13 cellular contexts compared by ENCODE assay signal in genomic region chr11:126415128-126415527, GRCh38. TPM values are rescaled to one million over a fixed set of nuclear protein-coding genes. Genes with fewer than 3 reads are reported as not detected.
DNase-seq lines count a peak whose midpoint lies in the region; ATAC-seq and TF ChIP-seq lines count a peak whose summit lies in the region.
"Had no signal": no experiment of that assay in that cellular context is flagged by ENCODE, and none has a peak within 500 bp of the region (broad histone marks: within the 10 kb centered on the region; RNA-seq: fewer than 3 reads in every experiment).

No MANE protein-coding gene starts in this region.

- H3K9me3 Mint-ChIP-seq in brain, result no peaks in the 10 kb centered on the region
- no peaks in the 10 kb centered on the region for H3K9me3 Mint-ChIP-seq in CD14-positive monocyte
- H3K9me3 Mint-ChIP-seq: GM23338 had no signal

- intact Hi-C loops in heart right ventricle (cut with DNase I), result loop anchor here in 7 of 10 donors (5.0 to 10.0 kb wide), 4 partner anchors 58 to 103 kb away; partner anchors contain the start of gene ST3GAL4 (in 5 of the 7)
- intact Hi-C loops in upper lobe of right lung (cut with DNase I), result no loop called here
- intact Hi-C loops in CD14-positive monocyte (cut with micrococcal nuclease), result no loop called here

- H3K27ac Mint-ChIP-seq in brain, result peak overlapping the region in 3 of 5 experiments; percentile 81 to 89 (median 84)
- H3K27ac Mint-ChIP-seq in CD14-positive monocyte, result no peak overlapping the region
- H3K27ac Mint-ChIP-seq: activated CD8-positive, alpha-beta memory T cell treated with anti-CD3 and anti-CD28 coated beads, Interleukin-2, amount 10 ng/mL, durations not matched to agents 7 days and 5 days; GM23338 had no signal

- peaks cover 0 to 27% (median 4%) of the 10 kb centered on the region in 9 donors for H3K36me3 ChIP-seq in heart right ventricle
- no peaks in the 10 kb centered on the region for H3K36me3 ChIP-seq in upper lobe of right lung

- H3K27me3 Mint-ChIP-seq in brain, result no peaks in the 10 kb centered on the region
- no peaks in the 10 kb centered on the region for H3K27me3 Mint-ChIP-seq in CD14-positive monocyte (ENCODE audit: low read depth in 3 of 3)

- TF ChIP-seq CTCF in brain (conservative IDR thresholded peaks at IDR 0.05) (no peak), heart right ventricle (IDR thresholded peaks at IDR 0.05) (no peak), omental fat pad (IDR thresholded peaks at IDR 0.05) (no peak), upper lobe of right lung (IDR thresholded peaks at IDR 0.05) (no peak), CD14-positive monocyte (IDR thresholded peaks at IDR 0.05) (no peak)

- peak overlapping the region in 1 of 5 experiments; percentile 65 for H3K4me3 Mint-ChIP-seq in brain
- no peak overlapping the region for H3K4me3 Mint-ChIP-seq in CD14-positive monocyte
- H3K4me3 Mint-ChIP-seq: activated CD8-positive, alpha-beta memory T cell treated with anti-CD3 and anti-CD28 coated beads, Interleukin-2, amount 10 ng/mL, durations not matched to agents 7 days and 5 days had no signal

- H3K4me3 ChIP-seq in heart right ventricle (no peak overlapping the region), upper lobe of right lung (no peak overlapping the region)
- H3K4me3 ChIP-seq: GM23338 had no signal

- 20 to 21% methylated on average over 7 of the region's 7 CpGs for WGBS in heart right ventricle, 2 donors

- H3K4me1 Mint-ChIP-seq in brain, result peaks cover 32% of the 10 kb centered on the region
- peaks cover 17% of the 10 kb centered on the region for H3K4me1 Mint-ChIP-seq in CD14-positive monocyte

- peaks cover 11% of the 10 kb centered on the region for H3K36me3 Mint-ChIP-seq in brain
- peaks cover 19 to 25% of the 10 kb centered on the region in 2 donors for H3K36me3 Mint-ChIP-seq in CD14-positive monocyte
- H3K36me3 Mint-ChIP-seq: activated CD8-positive, alpha-beta memory T cell treated with anti-CD3 and anti-CD28 coated beads, Interleukin-2, amount 10 ng/mL, durations not matched to agents 7 days and 5 days had no signal

- peaks cover 20 to 91% (median 55%) of the 10 kb centered on the region in 9 donors for H3K4me1 ChIP-seq in heart right ventricle
- peaks cover 49% of the 10 kb centered on the region for H3K4me1 ChIP-seq in upper lobe of right lung

- ATAC-seq in heart right ventricle, result peak; percentile 44 to 64 (median 50)
- ATAC-seq in omental fat pad (ENCODE audit: low FRiP score), result peak; percentile 37
- no peak for ATAC-seq in upper lobe of right lung
- ATAC-seq: activated CD8-positive, alpha-beta memory T cell treated with anti-CD3 and anti-CD28 coated beads, Interleukin-2, amount 10 ng/mL, durations not matched to agents 7 days and 5 days had no signal

- H3K9me3 ChIP-seq in heart right ventricle (no peaks in the 10 kb centered on the region), upper lobe of right lung (no peaks in the 10 kb centered on the region)

- DNase-seq in heart right ventricle, result peak; percentile 85 to 87
- no peak for DNase-seq in omental fat pad (ENCODE audit: low spot score)
- DNase-seq in upper lobe of right lung, result no peak
- no peak for DNase-seq in CD14-positive monocyte (ENCODE audit: low spot score)
- DNase-seq in LoVo (ENCODE audit: low spot score), result no peak
- DNase-seq in stimulated activated CD4-positive, alpha-beta T cell treated with anti-CD3 and anti-CD28 coated beads, Interleukin-2, amount 100 ng/mL, for 24 hours, result no peak
- DNase-seq: activated CD8-positive, alpha-beta memory T cell treated with anti-CD3 and anti-CD28 coated beads, Interleukin-2, amount 10 ng/mL, durations not matched to agents 7 days and 5 days; cerebellar nuclear complex; DMS79; MM.1S; T-helper 1 cell had no signal

- H3K27me3 ChIP-seq in heart right ventricle (no peaks in the 10 kb centered on the region), upper lobe of right lung (no peaks in the 10 kb centered on the region)

- H3K27ac ChIP-seq in heart right ventricle (peak overlapping the region; percentile 70 to 93 (median 85)), upper lobe of right lung (peak overlapping the region; percentile 81)

RNA-seq across cellular contexts. Expression of gene ST3GAL4, which starts 59.6 kb away (rescaled TPM):
- 43.9 TPM for polyA plus RNA-seq in brain (ENCODE audit: insufficient read depth, low read depth, low replicate concordance)
- 10 to 100 TPM; 24.8 to 51.0 (median 43.4) TPM for total RNA-seq in heart right ventricle
- polyA plus RNA-seq in heart right ventricle, result 10 to 100 TPM; 96.2 to 98.2 TPM
- total RNA-seq in omental fat pad, result 10 to 100 TPM; 13.2 to 59.3 (median 41.9) TPM
- 39.2 TPM for total RNA-seq in upper lobe of right lung
- polyA plus RNA-seq in CD14-positive monocyte, result 10 to 100 TPM in 1 of 2 donors, 1 to 10 TPM in 1; 7.8 to 10.1 TPM

Comparison
In these comparisons a context has a peak if more than half of its experiments do, and no peak if none do; other contexts are left out.
1. H3K27ac Mint-ChIP-seq: peak in brain (3 of 5); none in CD14-positive monocyte (0 of 7).
2. DNase-seq: peak in heart right ventricle (2 of 2); none in omental fat pad (single experiment), upper lobe of right lung (single experiment), CD14-positive monocyte (single experiment), LoVo (single experiment) and stimulated activated CD4-positive, alpha-beta T cell treated with anti-CD3 and anti-CD28 coated beads, Interleukin-2, amount 100 ng/mL, for 24 hours (0 of 2).
3. intact Hi-C loops: an anchor here in heart right ventricle (5.0 to 10.0 kb wide); none called in upper lobe of right lung and CD14-positive monocyte.